ENCODE assay signal across 9 cellular contexts in genomic region chr6:4687989-4688947, GRCh38.
DNase-seq lines count a peak whose midpoint lies in the region; ATAC-seq, FAIRE-seq and TF ChIP-seq lines count a peak whose summit lies in the region.
"Had no signal": no experiment of that assay in that cellular context is flagged by ENCODE, and none has a peak within 500 bp of the region (broad histone marks: within the 10 kb centered on the region; RNA-seq: fewer than 3 reads in every experiment).

No MANE protein-coding gene starts in this region.

- H3K9me3 ChIP-seq in A673 (ENCODE audit: low read depth, low read length, poor library complexity, severe bottlenecking): peaks cover 3% of the 10 kb centered on the region
- no peaks in the 10 kb centered on the region for H3K9me3 ChIP-seq in BE2C

- POLR2A ChIA-PET in A673 (lab: Charles Lee; ENCODE audit: low non-redundant PET): no interaction called here

- no peak overlapping the region for H3K27ac ChIP-seq in A673 (ENCODE audit: low read depth, low read length, poor library complexity, severe bottlenecking)
- H3K27ac ChIP-seq in VCaP: peak overlapping the region; percentile 76

- BruUV-seq in A673 (replicated peaks; lab: Mats Ljungman, UMichigan): no TSS peak

- DNase-seq in A673 (ENCODE audit: low spot score) (peak; percentile 42), HT1080 (ENCODE audit: low read depth) (peak; percentile 79), kidney epithelial cell (ENCODE audit: low read depth) (peak; percentile 34), KG1 (lab: John Stamatoyannopoulos, UW) (no peak), BE2C (no peak), GM19239 (ENCODE audit: insufficient read length, low spot score) (no peak)
- DNase-seq: DMS153 had no signal

- H3K27me3 ChIP-seq in A673 (replicated peaks; ENCODE audit: insufficient read depth, low read depth, low read length, poor library complexity) (no peaks in the 10 kb centered on the region), kidney epithelial cell (ENCODE audit: control insufficient read depth, insufficient read depth, low read length) (no peaks in the 10 kb centered on the region), BE2C (no peaks in the 10 kb centered on the region)

- H3K36me3 ChIP-seq in A673 (ENCODE audit: insufficient read depth, low read length, poor library complexity, severe bottlenecking) (no peaks in the 10 kb centered on the region), kidney epithelial cell (ENCODE audit: control insufficient read depth, insufficient read depth, low read length) (no peaks in the 10 kb centered on the region), BE2C (no peaks in the 10 kb centered on the region)

- intact Hi-C loops in A673 (cut with micrococcal nuclease; ENCODE audit: unreplicated experiment): no loop called here

- no peak for FAIRE-seq in GM19239 (lab: Jason Lieb, UNC)

- H3K4me1 ChIP-seq in A673 (ENCODE audit: insufficient read depth, low read length, poor library complexity, severe bottlenecking): peaks cover 3% of the 10 kb centered on the region
- no peaks in the 10 kb centered on the region for H3K4me1 ChIP-seq in BE2C

- H3K4me3 ChIP-seq in A673 (ENCODE audit: low read depth, low read length, poor library complexity, severe bottlenecking): no peak overlapping the region
- no peak overlapping the region for H3K4me3 ChIP-seq in kidney epithelial cell (ENCODE audit: low read depth, low read length)
- no peak overlapping the region for H3K4me3 ChIP-seq in BE2C (ENCODE audit: low read depth, low read length)

- CTCF ChIA-PET in A673 (lab: Charles Lee): no interaction called here

- no peak for TF ChIP-seq CTCF in A673 (conservative IDR thresholded peaks at IDR 0.05; ENCODE audit: low read depth, low read length)
- no peak for TF ChIP-seq CTCF in VCaP (conservative IDR thresholded peaks at IDR 0.05)
- TF ChIP-seq CTCF in kidney epithelial cell (IDR thresholded peaks at IDR 0.05; ENCODE audit: insufficient read depth, low read length, poor library complexity, severe bottlenecking): no peak
- TF ChIP-seq CTCF in BE2C (IDR thresholded peaks at IDR 0.05; ENCODE audit: low read depth, low read length): no peak

- ATAC-seq in GM19035 (IDR thresholded peaks at IDR 0.05; ENCODE audit: unreplicated experiment): no peak

Comparison
In these comparisons a context has a peak if more than half of its experiments do, and no peak if none do; other contexts are left out.
1. DNase-seq: peak in A673 (single experiment), HT1080 (single experiment) and kidney epithelial cell (single experiment); none in KG1 (single experiment), BE2C (single experiment) and GM19239 (single experiment).